8 cellular contexts compared by ENCODE assay signal in the genomic region with DNA sequence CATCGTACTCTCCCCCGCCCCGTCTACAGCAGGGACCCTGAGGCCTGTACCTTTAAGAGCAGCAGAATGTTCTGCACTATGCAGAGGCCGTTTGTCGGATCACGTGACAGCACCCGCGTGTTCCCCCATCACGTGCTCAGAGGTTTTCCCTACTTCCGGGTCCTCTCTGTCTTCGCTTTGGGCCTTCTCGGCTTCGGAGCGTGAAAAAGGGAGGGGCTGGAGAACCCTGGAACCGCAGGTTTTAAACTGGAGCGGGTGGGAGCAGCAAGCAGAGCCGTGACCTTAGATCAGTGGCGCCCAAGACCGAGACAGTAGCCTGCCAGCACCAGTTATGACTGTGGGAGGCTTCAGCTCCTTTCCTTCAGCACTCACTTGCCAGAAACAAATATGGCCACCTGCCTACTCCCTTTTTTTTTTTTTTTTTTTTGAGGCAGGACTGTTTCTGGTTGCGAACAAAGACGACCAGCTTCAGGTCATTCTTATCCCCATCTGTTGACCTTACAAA. TPM values are rescaled to one million over a fixed set of nuclear protein-coding genes. Genes with fewer than 3 reads are reported as not detected.
DNase-seq lines count a peak whose midpoint lies in the region; ATAC-seq, FAIRE-seq and TF ChIP-seq lines count a peak whose summit lies in the region.

Gene CLN3, minus strand, starts transcription at position 105 of the 505 bp plus-strand sequence. CDS start 315 bp downstream, outside the sequence.

- H3K4me3 Mint-ChIP-seq in WTC11: peak within 1 kb of the TSS; percentile 93

- H3K27me3 ChIP-seq in bronchial epithelial cell (ENCODE audit: control insufficient read depth, insufficient read depth, low read length): no peaks in the 10 kb centered on the region
- no peaks in the 10 kb centered on the region for H3K27me3 ChIP-seq in small intestine (ENCODE audit: control insufficient read depth in 2 of 2, insufficient read depth in 2 of 2, low read length in 2 of 2)

- 0 to 1% (median 0%) methylated on average over 21 of the region's 21 CpGs for WGBS in small intestine, 3 donors

- H3K4me1 ChIP-seq in small intestine (ENCODE audit: control insufficient read depth in 2 of 2, insufficient read depth in 1 of 2, low read depth in 1 of 2, low read length in 1 of 2): no peaks in the 10 kb centered on the region

- TF ChIP-seq CTCF in AG04449 (IDR thresholded peaks at IDR 0.05; ENCODE audit: insufficient read depth, low read length, missing control alignments): no peak
- no peak for TF ChIP-seq CTCF in WTC11 (IDR thresholded peaks at IDR 0.05)
- TF ChIP-seq CTCF in bronchial epithelial cell (IDR thresholded peaks at IDR 0.05; ENCODE audit: insufficient read depth, low read length, severe bottlenecking): no peak

- peak within 1 kb of the TSS; percentile 96 for H3K27ac Mint-ChIP-seq in WTC11

- H3K9me3 ChIP-seq in small intestine (ENCODE audit: control insufficient read depth, low read depth): no peaks in the 10 kb centered on the region

- ATAC-seq in GM18907 (IDR thresholded peaks at IDR 0.05; ENCODE audit: unreplicated experiment) (peak; percentile 71), HG03159 (IDR thresholded peaks at IDR 0.05; ENCODE audit: unreplicated experiment) (peak; percentile 74), WTC11 (peak; percentile 96)

- FAIRE-seq in bronchial epithelial cell (lab: Jason Lieb, UNC) (no peak), small intestine (lab: Jason Lieb, UNC) (no peak)

- peaks cover 20% of the 10 kb centered on the region for H3K27me3 Mint-ChIP-seq in WTC11 (ENCODE audit: low read depth)

- peaks cover 5% of the 10 kb centered on the region for H3K36me3 ChIP-seq in bronchial epithelial cell (ENCODE audit: control insufficient read depth, insufficient read depth, low read length)
- H3K36me3 ChIP-seq in small intestine (ENCODE audit: control insufficient read depth in 2 of 2, insufficient read depth in 2 of 2, low read length in 2 of 2): peaks cover 0 to 2% of the 10 kb centered on the region in 2 donors

- H3K4me3 ChIP-seq in AG04449 (ENCODE audit: low read depth, low read length) (peak within 1 kb of the TSS; percentile 93), bronchial epithelial cell (ENCODE audit: low read depth, low read length) (peak within 1 kb of the TSS; percentile 92), small intestine (ENCODE audit: low read depth in 1 of 2, low read length in 2 of 2) (peak within 1 kb of the TSS; percentile 67 to 97)

- peak; percentile 59 for DNase-seq in AG04449 (ENCODE audit: low read depth, low spot score)
- peak; percentile 93 for DNase-seq in NCI-H226
- DNase-seq in WTC11 (ENCODE audit: low spot score): peak; percentile 89
- DNase-seq in bronchial epithelial cell (ENCODE audit: low read depth): peak; percentile 86
- peak; percentile 95 for DNase-seq in iPS-NIHi7 (ENCODE audit: extremely low spot score)
- DNase-seq in small intestine: peak; percentile 95

- peak within 1 kb of the TSS; percentile 94 to 95 for H3K27ac ChIP-seq in small intestine (ENCODE audit: low read depth in 1 of 2, low read length in 1 of 2)

- no peaks in the 10 kb centered on the region for H3K9me3 Mint-ChIP-seq in WTC11

- no peaks in the 10 kb centered on the region; the same call in 1 of the 2 replicates for H3K36me3 Mint-ChIP-seq in WTC11

- no peaks in the 10 kb centered on the region for H3K4me1 Mint-ChIP-seq in WTC11

- POLR2A ChIA-PET in AG04449 (lab: Yijun Ruan, JAX) (interaction anchor here (0.6 to 0.7 kb wide), 3 partner anchors 9 to 113 kb away, joined by 3 to 5 read pairs (median 3); no protein-coding TSS in a partner anchor), WTC11 (lab: Charles Lee) (no interaction called here)

- CTCF ChIA-PET in AG04449 (lab: Yijun Ruan, JAX): interaction anchor here (0.7 to 2.1 kb wide), 3 partner anchors 10 to 64 kb away, joined by 3 to 6 read pairs (median 4); partner anchors contain the start of gene SGF29
- CTCF ChIA-PET in WTC11 (lab: Charles Lee): interaction anchor here (0.6 to 1.0 kb wide), 2 partner anchors 56 to 178 kb away, joined by 3 read pairs; no protein-coding TSS in a partner anchor

TF ChIP-seq in WTC11, 78 proteins besides CTCF, POLR2A, EP300 and RAD21 (continues in another document):
- no peak for TF ChIP-seq ZNF423 (CRISPR knock-in tag; IDR thresholded peaks at IDR 0.05)
- TF ChIP-seq, protein P1, sequence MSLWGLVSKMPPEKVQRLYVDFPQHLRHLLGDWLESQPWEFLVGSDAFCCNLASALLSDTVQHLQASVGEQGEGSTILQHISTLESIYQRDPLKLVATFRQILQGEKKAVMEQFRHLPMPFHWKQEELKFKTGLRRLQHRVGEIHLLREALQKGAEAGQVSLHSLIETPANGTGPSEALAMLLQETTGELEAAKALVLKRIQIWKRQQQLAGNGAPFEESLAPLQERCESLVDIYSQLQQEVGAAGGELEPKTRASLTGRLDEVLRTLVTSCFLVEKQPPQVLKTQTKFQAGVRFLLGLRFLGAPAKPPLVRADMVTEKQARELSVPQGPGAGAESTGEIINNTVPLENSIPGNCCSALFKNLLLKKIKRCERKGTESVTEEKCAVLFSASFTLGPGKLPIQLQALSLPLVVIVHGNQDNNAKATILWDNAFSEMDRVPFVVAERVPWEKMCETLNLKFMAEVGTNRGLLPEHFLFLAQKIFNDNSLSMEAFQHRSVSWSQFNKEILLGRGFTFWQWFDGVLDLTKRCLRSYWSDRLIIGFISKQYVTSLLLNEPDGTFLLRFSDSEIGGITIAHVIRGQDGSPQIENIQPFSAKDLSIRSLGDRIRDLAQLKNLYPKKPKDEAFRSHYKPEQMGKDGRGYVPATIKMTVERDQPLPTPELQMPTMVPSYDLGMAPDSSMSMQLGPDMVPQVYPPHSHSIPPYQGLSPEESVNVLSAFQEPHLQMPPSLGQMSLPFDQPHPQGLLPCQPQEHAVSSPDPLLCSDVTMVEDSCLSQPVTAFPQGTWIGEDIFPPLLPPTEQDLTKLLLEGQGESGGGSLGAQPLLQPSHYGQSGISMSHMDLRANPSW (CRISPR knock-in tag; conservative IDR thresholded peaks at IDR 0.05; ENCODE audit: low read depth): no peak
- no peak for TF ChIP-seq ZNF281 (CRISPR knock-in tag; IDR thresholded peaks at IDR 0.05)
- TF ChIP-seq, protein P2, sequence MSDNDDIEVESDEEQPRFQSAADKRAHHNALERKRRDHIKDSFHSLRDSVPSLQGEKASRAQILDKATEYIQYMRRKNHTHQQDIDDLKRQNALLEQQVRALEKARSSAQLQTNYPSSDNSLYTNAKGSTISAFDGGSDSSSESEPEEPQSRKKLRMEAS (CRISPR knock-in tag; IDR thresholded peaks at IDR 0.05): 0 out of 2 replicates have a peak, but pooled peaks have one; percentile 62
- TF ChIP-seq USF2 (CRISPR knock-in tag; IDR thresholded peaks at IDR 0.05): peak; percentile 99
- no peak for TF ChIP-seq ATF2 (CRISPR knock-in tag; IDR thresholded peaks at IDR 0.05; ENCODE audit: borderline replicate concordance, low read depth)
- peak; percentile 56 for TF ChIP-seq FOXK1 (CRISPR knock-in tag; IDR thresholded peaks at IDR 0.05)
- 0 out of 2 replicates have a peak, but pooled peaks have one; percentile 26 for TF ChIP-seq GABPB1 (CRISPR knock-in tag; IDR thresholded peaks at IDR 0.05)
- peak; percentile 99 for TF ChIP-seq USF1 (CRISPR knock-in tag; IDR thresholded peaks at IDR 0.05)
- TF ChIP-seq ETV6 (CRISPR knock-in tag; IDR thresholded peaks at IDR 0.05): no peak

RNA-seq across cellular contexts. Expression of gene CLN3, which starts in this region (rescaled TPM):
- 20.9 to 23.9 TPM (median 22.3 TPM) in 3 replicates for total RNA-seq in WTC11 (2021)
- 9.5 and 11.6 TPM in 2 replicates for total RNA-seq in bronchial epithelial cell
- polyA plus RNA-seq in small intestine: 10 to 100 TPM in 1 of 3 donors, 1 to 10 TPM in 2; 4.7 to 30.9 (median 9.7) TPM

Comparison
In these comparisons a context has a peak if more than half of its experiments do, and no peak if none do; other contexts are left out.
1. Peak in every context shown above with its lines: DNase-seq, ATAC-seq, H3K4me3 ChIP-seq and H3K27ac ChIP-seq.